Comparison of ENCODE assay signal across 1 cellular context in the genomic region with DNA sequence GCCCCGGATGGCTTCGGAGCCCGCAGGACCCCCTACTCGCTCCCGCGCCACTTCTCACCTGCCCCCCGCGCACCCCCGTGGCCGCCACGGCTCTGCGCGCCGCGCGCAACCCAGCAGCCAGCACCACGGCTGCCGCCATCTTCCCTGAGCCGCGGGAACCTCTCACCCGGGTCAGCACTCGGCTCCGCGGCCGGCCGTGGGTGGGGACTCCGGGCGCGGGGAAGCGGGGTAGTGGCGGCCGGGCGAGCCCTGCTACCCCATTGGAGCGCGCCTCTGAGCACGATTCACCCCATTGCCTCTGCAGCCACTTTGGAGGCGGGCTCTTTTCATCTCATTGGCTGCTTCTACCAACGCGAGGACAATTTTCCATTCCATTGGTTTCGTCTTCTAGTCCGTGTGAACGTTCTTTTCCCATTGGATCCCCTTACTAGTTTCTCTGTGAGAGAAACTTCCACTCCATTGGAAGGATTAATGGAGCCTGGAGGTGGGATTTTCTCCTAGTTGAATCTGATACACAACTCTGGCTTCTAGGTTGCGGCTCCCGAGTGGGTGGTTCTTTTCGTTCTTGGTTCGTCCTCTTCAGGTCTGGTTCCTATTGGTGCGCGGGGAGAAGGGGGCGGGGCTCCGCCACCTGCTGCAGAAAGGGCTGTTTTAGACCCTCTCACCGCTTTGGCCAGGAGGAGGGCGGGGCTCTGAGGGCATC.
TF ChIP-seq lines count a peak whose summit lies in the region.

Gene HINT2, minus strand, starts transcription at position 202 of the 703 bp plus-strand sequence. Its CDS starts 63 bp downstream, at position 139.

TF ChIP-seq in HepG2, 621 proteins besides CTCF, POLR2A, EP300 and RAD21 (continued from another document and continues in another):
- TF ChIP-seq ZSCAN5A (CRISPR knock-in tag; IDR thresholded peaks at IDR 0.05; ENCODE audit: borderline replicate concordance) (0 out of 2 replicates have a peak, but pooled peaks have one; percentile 33), ZNF367 (CRISPR knock-in tag; IDR thresholded peaks at IDR 0.05; ENCODE audit: borderline replicate concordance) (no peak; the same call in 1 of the 2 replicates), ZHX1 (CRISPR knock-in tag; IDR thresholded peaks at IDR 0.05; ENCODE audit: low read depth) (no peak), ZNF432 (CRISPR knock-in tag; IDR thresholded peaks at IDR 0.05; ENCODE audit: borderline replicate concordance) (no peak), SRY (CRISPR knock-in tag; IDR thresholded peaks at IDR 0.05) (0 out of 2 replicates have a peak, but pooled peaks have one; percentile 77), DR1 (CRISPR knock-in tag; IDR thresholded peaks at IDR 0.05) (peak; percentile 88), ZNF775 (CRISPR knock-in tag; IDR thresholded peaks at IDR 0.05; ENCODE audit: borderline replicate concordance) (no peak), HDAC2 (CRISPR knock-in tag; IDR thresholded peaks at IDR 0.05) (no peak), EEA1 (CRISPR knock-in tag; IDR thresholded peaks at IDR 0.05; ENCODE audit: borderline replicate concordance) (0 out of 2 replicates have a peak, but pooled peaks have one; percentile 71), ZNF768 (CRISPR knock-in tag; IDR thresholded peaks at IDR 0.05) (peak; percentile 82; the same call in 1 of the 2 replicates), GABPA (IDR thresholded peaks at IDR 0.05; ENCODE audit: low read depth, low read length) (no peak), GABPA (CRISPR knock-in tag; IDR thresholded peaks at IDR 0.05; ENCODE audit: low read depth) (no peak), SALL2 (CRISPR knock-in tag; IDR thresholded peaks at IDR 0.05) (peak; percentile 61; the same call in 1 of the 2 replicates), ZNF160 (CRISPR knock-in tag; IDR thresholded peaks at IDR 0.05) (peak; percentile 54; the same call in 1 of the 2 replicates), ZNF232 (CRISPR knock-in tag; IDR thresholded peaks at IDR 0.05; ENCODE audit: borderline replicate concordance) (0 out of 2 replicates have a peak, but pooled peaks have one; percentile 24), ZNF558 (CRISPR knock-in tag; IDR thresholded peaks at IDR 0.05; ENCODE audit: borderline replicate concordance) (peak; percentile 10; the same call in 1 of the 2 replicates), ZFAT (CRISPR knock-in tag; conservative IDR thresholded peaks at IDR 0.05) (peak; percentile 86), SRSF4 (IDR thresholded peaks at IDR 0.05; ENCODE audit: low read depth, low read length, poor library complexity, severe bottlenecking) (peak; percentile 82), ZNF234 (CRISPR knock-in tag; conservative IDR thresholded peaks at IDR 0.05) (no peak), TFDP2 (CRISPR knock-in tag; IDR thresholded peaks at IDR 0.05) (peak; percentile 50; the same call in 1 of the 2 replicates), NCOR1 (IDR thresholded peaks at IDR 0.05; ENCODE audit: borderline replicate concordance, low read length) (peak; percentile 44; the same call in 1 of the 2 replicates)
- TF ChIP-seq, protein P1, sequence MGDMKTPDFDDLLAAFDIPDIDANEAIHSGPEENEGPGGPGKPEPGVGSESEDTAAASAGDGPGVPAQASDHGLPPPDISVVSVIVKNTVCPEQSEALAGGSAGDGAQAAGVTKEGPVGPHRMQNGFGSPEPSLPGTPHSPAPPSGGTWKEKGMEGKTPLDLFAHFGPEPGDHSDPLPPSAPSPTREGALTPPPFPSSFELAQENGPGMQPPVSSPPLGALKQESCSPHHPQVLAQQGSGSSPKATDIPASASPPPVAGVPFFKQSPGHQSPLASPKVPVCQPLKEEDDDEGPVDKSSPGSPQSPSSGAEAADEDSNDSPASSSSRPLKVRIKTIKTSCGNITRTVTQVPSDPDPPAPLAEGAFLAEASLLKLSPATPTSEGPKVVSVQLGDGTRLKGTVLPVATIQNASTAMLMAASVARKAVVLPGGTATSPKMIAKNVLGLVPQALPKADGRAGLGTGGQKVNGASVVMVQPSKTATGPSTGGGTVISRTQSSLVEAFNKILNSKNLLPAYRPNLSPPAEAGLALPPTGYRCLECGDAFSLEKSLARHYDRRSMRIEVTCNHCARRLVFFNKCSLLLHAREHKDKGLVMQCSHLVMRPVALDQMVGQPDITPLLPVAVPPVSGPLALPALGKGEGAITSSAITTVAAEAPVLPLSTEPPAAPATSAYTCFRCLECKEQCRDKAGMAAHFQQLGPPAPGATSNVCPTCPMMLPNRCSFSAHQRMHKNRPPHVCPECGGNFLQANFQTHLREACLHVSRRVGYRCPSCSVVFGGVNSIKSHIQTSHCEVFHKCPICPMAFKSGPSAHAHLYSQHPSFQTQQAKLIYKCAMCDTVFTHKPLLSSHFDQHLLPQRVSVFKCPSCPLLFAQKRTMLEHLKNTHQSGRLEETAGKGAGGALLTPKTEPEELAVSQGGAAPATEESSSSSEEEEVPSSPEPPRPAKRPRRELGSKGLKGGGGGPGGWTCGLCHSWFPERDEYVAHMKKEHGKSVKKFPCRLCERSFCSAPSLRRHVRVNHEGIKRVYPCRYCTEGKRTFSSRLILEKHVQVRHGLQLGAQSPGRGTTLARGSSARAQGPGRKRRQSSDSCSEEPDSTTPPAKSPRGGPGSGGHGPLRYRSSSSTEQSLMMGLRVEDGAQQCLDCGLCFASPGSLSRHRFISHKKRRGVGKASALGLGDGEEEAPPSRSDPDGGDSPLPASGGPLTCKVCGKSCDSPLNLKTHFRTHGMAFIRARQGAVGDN (CRISPR knock-in tag; IDR thresholded peaks at IDR 0.05): peak; percentile 91
- TF ChIP-seq, protein P2, sequence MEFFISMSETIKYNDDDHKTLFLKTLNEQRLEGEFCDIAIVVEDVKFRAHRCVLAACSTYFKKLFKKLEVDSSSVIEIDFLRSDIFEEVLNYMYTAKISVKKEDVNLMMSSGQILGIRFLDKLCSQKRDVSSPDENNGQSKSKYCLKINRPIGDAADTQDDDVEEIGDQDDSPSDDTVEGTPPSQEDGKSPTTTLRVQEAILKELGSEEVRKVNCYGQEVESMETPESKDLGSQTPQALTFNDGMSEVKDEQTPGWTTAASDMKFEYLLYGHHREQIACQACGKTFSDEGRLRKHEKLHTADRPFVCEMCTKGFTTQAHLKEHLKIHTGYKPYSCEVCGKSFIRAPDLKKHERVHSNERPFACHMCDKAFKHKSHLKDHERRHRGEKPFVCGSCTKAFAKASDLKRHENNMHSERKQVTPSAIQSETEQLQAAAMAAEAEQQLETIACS (CRISPR knock-in tag; IDR thresholded peaks at IDR 0.05): 0 out of 2 replicates have a peak, but pooled peaks have one; percentile 52
- TF ChIP-seq, protein P3, sequence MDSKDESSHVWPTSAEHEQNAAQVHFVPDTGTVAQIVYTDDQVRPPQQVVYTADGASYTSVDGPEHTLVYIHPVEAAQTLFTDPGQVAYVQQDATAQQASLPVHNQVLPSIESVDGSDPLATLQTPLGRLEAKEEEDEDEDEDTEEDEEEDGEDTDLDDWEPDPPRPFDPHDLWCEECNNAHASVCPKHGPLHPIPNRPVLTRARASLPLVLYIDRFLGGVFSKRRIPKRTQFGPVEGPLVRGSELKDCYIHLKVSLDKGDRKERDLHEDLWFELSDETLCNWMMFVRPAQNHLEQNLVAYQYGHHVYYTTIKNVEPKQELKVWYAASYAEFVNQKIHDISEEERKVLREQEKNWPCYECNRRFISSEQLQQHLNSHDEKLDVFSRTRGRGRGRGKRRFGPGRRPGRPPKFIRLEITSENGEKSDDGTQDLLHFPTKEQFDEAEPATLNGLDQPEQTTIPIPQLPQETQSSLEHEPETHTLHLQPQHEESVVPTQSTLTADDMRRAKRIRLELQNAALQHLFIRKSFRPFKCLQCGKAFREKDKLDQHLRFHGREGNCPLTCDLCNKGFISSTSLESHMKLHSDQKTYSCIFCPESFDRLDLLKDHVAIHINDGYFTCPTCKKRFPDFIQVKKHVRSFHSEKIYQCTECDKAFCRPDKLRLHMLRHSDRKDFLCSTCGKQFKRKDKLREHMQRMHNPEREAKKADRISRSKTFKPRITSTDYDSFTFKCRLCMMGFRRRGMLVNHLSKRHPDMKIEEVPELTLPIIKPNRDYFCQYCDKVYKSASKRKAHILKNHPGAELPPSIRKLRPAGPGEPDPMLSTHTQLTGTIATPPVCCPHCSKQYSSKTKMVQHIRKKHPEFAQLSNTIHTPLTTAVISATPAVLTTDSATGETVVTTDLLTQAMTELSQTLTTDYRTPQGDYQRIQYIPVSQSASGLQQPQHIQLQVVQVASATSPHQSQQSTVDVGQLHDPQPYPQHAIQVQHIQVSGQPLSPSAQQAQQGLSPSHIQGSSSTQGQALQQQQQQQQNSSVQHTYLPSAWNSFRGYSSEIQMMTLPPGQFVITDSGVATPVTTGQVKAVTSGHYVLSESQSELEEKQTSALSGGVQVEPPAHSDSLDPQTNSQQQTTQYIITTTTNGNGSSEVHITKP (CRISPR knock-in tag; IDR thresholded peaks at IDR 0.05; ENCODE audit: low read depth): peak; percentile 71; the same call in 1 of the 2 replicates
- TF ChIP-seq, protein P4, sequence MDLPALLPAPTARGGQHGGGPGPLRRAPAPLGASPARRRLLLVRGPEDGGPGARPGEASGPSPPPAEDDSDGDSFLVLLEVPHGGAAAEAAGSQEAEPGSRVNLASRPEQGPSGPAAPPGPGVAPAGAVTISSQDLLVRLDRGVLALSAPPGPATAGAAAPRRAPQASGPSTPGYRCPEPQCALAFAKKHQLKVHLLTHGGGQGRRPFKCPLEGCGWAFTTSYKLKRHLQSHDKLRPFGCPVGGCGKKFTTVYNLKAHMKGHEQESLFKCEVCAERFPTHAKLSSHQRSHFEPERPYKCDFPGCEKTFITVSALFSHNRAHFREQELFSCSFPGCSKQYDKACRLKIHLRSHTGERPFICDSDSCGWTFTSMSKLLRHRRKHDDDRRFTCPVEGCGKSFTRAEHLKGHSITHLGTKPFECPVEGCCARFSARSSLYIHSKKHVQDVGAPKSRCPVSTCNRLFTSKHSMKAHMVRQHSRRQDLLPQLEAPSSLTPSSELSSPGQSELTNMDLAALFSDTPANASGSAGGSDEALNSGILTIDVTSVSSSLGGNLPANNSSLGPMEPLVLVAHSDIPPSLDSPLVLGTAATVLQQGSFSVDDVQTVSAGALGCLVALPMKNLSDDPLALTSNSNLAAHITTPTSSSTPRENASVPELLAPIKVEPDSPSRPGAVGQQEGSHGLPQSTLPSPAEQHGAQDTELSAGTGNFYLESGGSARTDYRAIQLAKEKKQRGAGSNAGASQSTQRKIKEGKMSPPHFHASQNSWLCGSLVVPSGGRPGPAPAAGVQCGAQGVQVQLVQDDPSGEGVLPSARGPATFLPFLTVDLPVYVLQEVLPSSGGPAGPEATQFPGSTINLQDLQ (CRISPR knock-in tag; IDR thresholded peaks at IDR 0.05): 0 out of 2 replicates have a peak, but pooled peaks have one; percentile 33
- TF ChIP-seq, protein P5, sequence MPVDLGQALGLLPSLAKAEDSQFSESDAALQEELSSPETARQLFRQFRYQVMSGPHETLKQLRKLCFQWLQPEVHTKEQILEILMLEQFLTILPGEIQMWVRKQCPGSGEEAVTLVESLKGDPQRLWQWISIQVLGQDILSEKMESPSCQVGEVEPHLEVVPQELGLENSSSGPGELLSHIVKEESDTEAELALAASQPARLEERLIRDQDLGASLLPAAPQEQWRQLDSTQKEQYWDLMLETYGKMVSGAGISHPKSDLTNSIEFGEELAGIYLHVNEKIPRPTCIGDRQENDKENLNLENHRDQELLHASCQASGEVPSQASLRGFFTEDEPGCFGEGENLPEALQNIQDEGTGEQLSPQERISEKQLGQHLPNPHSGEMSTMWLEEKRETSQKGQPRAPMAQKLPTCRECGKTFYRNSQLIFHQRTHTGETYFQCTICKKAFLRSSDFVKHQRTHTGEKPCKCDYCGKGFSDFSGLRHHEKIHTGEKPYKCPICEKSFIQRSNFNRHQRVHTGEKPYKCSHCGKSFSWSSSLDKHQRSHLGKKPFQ (CRISPR knock-in tag; IDR thresholded peaks at IDR 0.05; ENCODE audit: insufficient replicate concordance): peak; percentile 91
- TF ChIP-seq, protein P6, sequence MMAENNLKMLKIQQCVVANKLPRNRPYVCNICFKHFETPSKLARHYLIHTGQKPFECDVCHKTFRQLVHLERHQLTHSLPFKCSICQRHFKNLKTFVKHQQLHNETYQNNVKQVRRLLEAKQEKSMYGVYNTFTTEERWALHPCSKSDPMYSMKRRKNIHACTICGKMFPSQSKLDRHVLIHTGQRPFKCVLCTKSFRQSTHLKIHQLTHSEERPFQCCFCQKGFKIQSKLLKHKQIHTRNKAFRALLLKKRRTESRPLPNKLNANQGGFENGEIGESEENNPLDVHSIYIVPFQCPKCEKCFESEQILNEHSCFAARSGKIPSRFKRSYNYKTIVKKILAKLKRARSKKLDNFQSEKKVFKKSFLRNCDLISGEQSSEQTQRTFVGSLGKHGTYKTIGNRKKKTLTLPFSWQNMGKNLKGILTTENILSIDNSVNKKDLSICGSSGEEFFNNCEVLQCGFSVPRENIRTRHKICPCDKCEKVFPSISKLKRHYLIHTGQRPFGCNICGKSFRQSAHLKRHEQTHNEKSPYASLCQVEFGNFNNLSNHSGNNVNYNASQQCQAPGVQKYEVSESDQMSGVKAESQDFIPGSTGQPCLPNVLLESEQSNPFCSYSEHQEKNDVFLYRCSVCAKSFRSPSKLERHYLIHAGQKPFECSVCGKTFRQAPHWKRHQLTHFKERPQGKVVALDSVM (CRISPR knock-in tag; IDR thresholded peaks at IDR 0.05): 0 out of 2 replicates have a peak, but pooled peaks have one; percentile 23
